Comparison of ENCODE assay signal across 24 cellular contexts in the genomic region with DNA sequence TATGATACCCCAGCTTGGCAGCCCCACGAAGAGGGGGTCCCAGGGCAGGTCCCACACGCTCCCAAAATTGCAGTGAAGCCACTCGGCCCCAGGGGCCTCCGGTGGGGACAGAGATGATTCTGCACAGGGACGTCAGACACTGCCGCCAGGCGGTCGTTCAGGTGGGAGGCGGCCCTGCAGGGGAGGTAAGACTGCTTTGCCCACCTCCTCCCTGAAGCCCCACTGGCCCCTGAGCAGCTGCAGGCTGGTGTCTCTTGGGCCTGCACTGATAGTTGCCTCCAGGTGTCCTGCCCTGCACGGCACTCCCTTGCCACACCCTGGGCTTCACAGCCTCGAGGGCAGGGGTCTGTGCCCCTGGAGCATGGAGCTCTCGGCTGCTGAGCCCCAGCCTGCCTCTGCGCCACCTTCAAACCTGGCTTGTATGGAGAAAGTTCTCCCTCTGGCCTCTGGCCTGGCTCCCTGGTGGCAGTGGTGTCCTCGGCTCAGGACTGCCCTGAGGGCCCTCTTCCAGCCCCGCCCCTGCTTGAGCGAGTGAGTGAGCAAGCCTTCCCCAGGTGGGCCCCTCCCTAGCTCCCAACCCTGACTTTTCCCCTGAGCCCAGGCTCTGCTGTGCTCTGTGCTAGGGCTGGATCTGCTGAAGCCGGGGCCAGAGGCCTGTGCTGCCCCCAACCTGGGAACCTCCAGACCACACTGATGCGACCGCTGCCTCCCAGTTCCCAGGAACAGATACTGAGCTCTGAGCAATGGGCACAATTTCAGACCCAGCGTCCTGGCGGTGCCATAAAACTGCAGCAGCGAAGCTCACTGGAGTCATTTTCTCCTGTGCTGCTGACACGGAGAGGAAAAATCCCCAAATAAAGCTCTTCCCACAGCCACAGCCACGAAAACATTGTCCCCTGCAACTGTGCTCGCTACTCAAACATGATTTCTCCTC. TPM values are rescaled to one million over a fixed set of nuclear protein-coding genes. Genes with fewer than 3 reads are reported as not detected.
"Had no signal": no experiment of that assay in that cellular context is flagged by ENCODE, and none has a peak within 500 bp of the region (broad histone marks: within the 10 kb centered on the region; RNA-seq: fewer than 3 reads in every experiment).

No MANE protein-coding gene starts in this region.

- H3K4me1 ChIP-seq: Peyer's patch had no signal

- H3K27ac ChIP-seq: Peyer's patch, RWPE1, SJCRH30 had no signal

- DNase-seq: activated CD4-positive, alpha-beta T cell treated with anti-CD3 and anti-CD28 coated beads for 4 hours; activated CD8-positive, alpha-beta memory T cell treated with anti-CD3 and anti-CD28 coated beads, Interleukin-2, amount 50 U/mL, for 4 hours; activated CD8-positive, alpha-beta T cell treated with anti-CD3 and anti-CD28 coated beads for 36 hours; activated gamma-delta T cell treated with Interleukin-2 at 50 U/mL for 16 hours; activated naive CD4-positive, alpha-beta T cell treated with anti-CD3 and anti-CD28 coated beads, Interleukin-2, amount 10 ng/mL, durations not matched to agents 7 days and 5 days; activated naive CD8-positive, alpha-beta T cell treated with anti-CD3 and anti-CD28 coated beads for 36 hours; activated T-cell treated with anti-CD3 and anti-CD28 coated beads, Interleukin-2, amount 50 U/mL, for 72 hours; cerebellar nuclear complex; MM.1S; NCI-H1105; NCI-H1436; NCI-H1694 treated with DMSO at 0.1 percent for 48 hours; NCI-H2029 treated with DMSO at 0.1 percent for 48 hours; NCI-H345; NCI-H510A; NCI-H526 treated with DMSO at 0.1 percent for 48 hours; Peyer's patch; Right ventricle myocardium superior had no signal

- H3K4me2 ChIP-seq: SK-N-SH had no signal

- H3K36me3 Mint-ChIP-seq: activated naive CD4-positive, alpha-beta T cell treated with anti-CD3 and anti-CD28 coated beads, Interleukin-2, amount 10 ng/mL, durations not matched to agents 7 days and 5 days had no signal

- H3K27me3 ChIP-seq: Peyer's patch had no signal

- H3K27me3 Mint-ChIP-seq: activated CD8-positive, alpha-beta T cell treated with anti-CD3 and anti-CD28 coated beads for 36 hours; activated naive CD4-positive, alpha-beta T cell treated with anti-CD3 and anti-CD28 coated beads, Interleukin-2, amount 10 ng/mL, durations not matched to agents 7 days and 5 days had no signal

- ATAC-seq: activated CD4-positive, CD25-positive, alpha-beta regulatory T cell treated with anti-CD3 and anti-CD28 coated beads, Interleukin-2, amount 50 U/mL, for 24 hours; activated T-cell treated with anti-CD3 and anti-CD28 coated beads, Interleukin-2, amount 50 U/mL, for 72 hours had no signal

- H3K4me3 ChIP-seq: Peyer's patch, SJCRH30 had no signal

- H3K9me3 ChIP-seq: SJCRH30, SK-N-SH had no signal

- H3K9ac ChIP-seq: SK-N-SH had no signal

- H3K9me2 ChIP-seq: SK-N-SH had no signal

- H3K9me3 Mint-ChIP-seq: activated CD8-positive, alpha-beta T cell treated with anti-CD3 and anti-CD28 coated beads for 36 hours; activated T-helper 2 cell treated with anti-CD3 and anti-CD28 coated beads, Interferon-gamma antibody, Interleukin-2, Interleukin-4, amounts not matched to agents 10 μg/mL and 5 μg/mL and 100 μg/mL, durations not matched to agents 14 hours and 24 hours and 36 hours; T-helper 1 cell treated with Interleukin-12 subunit alpha and Interleukin-12 subunit beta and Interleukin-4 antibody, amounts not matched to agents 30 μg/mL and 1 μg/mL, for 36 hours had no signal

- H3K4me3 Mint-ChIP-seq: activated CD8-positive, alpha-beta T cell treated with anti-CD3 and anti-CD28 coated beads for 36 hours; activated naive CD4-positive, alpha-beta T cell treated with anti-CD3 and anti-CD28 coated beads, Interleukin-2, amount 10 ng/mL, durations not matched to agents 7 days and 5 days; activated naive CD8-positive, alpha-beta T cell treated with anti-CD3 and anti-CD28 coated beads for 36 hours; activated T-cell treated with anti-CD3 and anti-CD28 coated beads, Interleukin-2, amount 50 U/mL, for 72 hours; T-helper 1 cell treated with Interleukin-12 subunit alpha and Interleukin-12 subunit beta and Interleukin-4 antibody, amounts not matched to agents 30 μg/mL and 1 μg/mL, for 36 hours had no signal

- H3K4me1 Mint-ChIP-seq: activated naive CD4-positive, alpha-beta T cell treated with anti-CD3 and anti-CD28 coated beads, Interleukin-2, amount 10 ng/mL, durations not matched to agents 7 days and 5 days; activated naive CD8-positive, alpha-beta T cell treated with anti-CD3 and anti-CD28 coated beads for 36 hours had no signal

- H3K27ac Mint-ChIP-seq: activated CD8-positive, alpha-beta T cell treated with anti-CD3 and anti-CD28 coated beads for 36 hours; activated naive CD4-positive, alpha-beta T cell treated with anti-CD3 and anti-CD28 coated beads, Interleukin-2, amount 10 ng/mL, durations not matched to agents 7 days and 5 days; activated naive CD8-positive, alpha-beta T cell treated with anti-CD3 and anti-CD28 coated beads for 36 hours; activated T-cell treated with anti-CD3 and anti-CD28 coated beads, Interleukin-2, amount 50 U/mL, for 72 hours; activated T-helper 2 cell treated with anti-CD3 and anti-CD28 coated beads, Interferon-gamma antibody, Interleukin-2, Interleukin-4, amounts not matched to agents 10 μg/mL and 5 μg/mL and 100 μg/mL, durations not matched to agents 14 hours and 24 hours and 36 hours; T-helper 1 cell treated with Interleukin-12 subunit alpha and Interleukin-12 subunit beta and Interleukin-4 antibody, amounts not matched to agents 30 μg/mL and 1 μg/mL, for 36 hours had no signal

- H3K36me3 ChIP-seq: Peyer's patch, SJCRH30 had no signal

RNA-seq across cellular contexts. Expression of gene ADRA2C, which starts 16.1 kb away (rescaled TPM):
- total RNA-seq: activated naive CD8-positive, alpha-beta T cell treated with anti-CD3 and anti-CD28 coated beads for 36 hours; activated T-cell treated with anti-CD3 and anti-CD28 coated beads, Interleukin-2, amount 50 U/mL, for 72 hours; activated T-helper 2 cell treated with anti-CD3 and anti-CD28 coated beads, Interferon-gamma antibody, Interleukin-2, Interleukin-4, amounts not matched to agents 10 μg/mL and 5 μg/mL and 100 μg/mL, durations not matched to agents 14 hours and 24 hours and 36 hours had no signal
